9 cellular contexts compared by ENCODE assay signal in the genomic region with DNA sequence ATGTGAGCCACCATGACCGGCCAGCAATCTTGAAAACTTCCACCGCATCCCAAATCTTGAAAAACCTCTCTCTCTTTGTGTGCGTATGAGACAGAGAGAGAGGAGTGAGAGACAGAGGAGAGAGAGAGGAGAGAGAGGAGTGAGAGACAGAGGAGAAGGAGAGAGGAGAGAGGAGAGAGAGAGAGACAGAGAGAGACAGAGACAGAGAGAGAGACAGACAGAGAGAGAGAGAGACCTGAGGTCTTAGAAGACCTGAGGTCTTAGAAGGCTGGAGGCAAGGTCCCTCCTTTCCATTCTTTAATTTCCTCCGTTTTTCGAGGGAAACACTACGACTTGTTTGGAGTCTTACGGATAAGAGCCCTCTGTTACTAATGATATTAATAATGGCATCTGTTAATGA. TPM values are rescaled to one million over a fixed set of nuclear protein-coding genes. Genes with fewer than 3 reads are reported as not detected.
DNase-seq lines count a peak whose midpoint lies in the region; ATAC-seq and TF ChIP-seq lines count a peak whose summit lies in the region.
"Had no signal": no experiment of that assay in that cellular context is flagged by ENCODE, and none has a peak within 500 bp of the region (broad histone marks: within the 10 kb centered on the region; RNA-seq: fewer than 3 reads in every experiment).

No MANE protein-coding gene starts in this region.

- no peaks in the 10 kb centered on the region for H3K36me3 ChIP-seq in right atrium auricular region
- no peaks in the 10 kb centered on the region for H3K36me3 ChIP-seq in stomach

- no peak for TF ChIP-seq EP300 in stomach (IDR thresholded peaks at IDR 0.05)

- H3K9me3 Mint-ChIP-seq in HFFc6: peaks cover 9% of the 10 kb centered on the region
- H3K9me3 Mint-ChIP-seq in activated T-helper 17 cell treated with anti-CD3 and anti-CD28 coated beads, Interleukin-2, amount 50 U/mL, for 72 hours: no peaks in the 10 kb centered on the region

- H3K36me3 Mint-ChIP-seq in HFFc6 (ENCODE audit: low read depth): peaks cover 2% of the 10 kb centered on the region; the same call in 1 of the 2 replicates
- no peaks in the 10 kb centered on the region for H3K36me3 Mint-ChIP-seq in activated T-helper 17 cell treated with anti-CD3 and anti-CD28 coated beads, Interleukin-2, amount 50 U/mL, for 72 hours (ENCODE audit: low read depth)

- H3K4me3 Mint-ChIP-seq in HFFc6: peak overlapping the region; percentile 85
- H3K4me3 Mint-ChIP-seq in activated T-helper 17 cell treated with anti-CD3 and anti-CD28 coated beads, Interleukin-2, amount 50 U/mL, for 72 hours: peak overlapping the region; percentile 47

- POLR2A ChIA-PET in RWPE1 (lab: Yijun Ruan, JAX; ENCODE audit: low non-redundant PET): no interaction called here

- CTCF ChIA-PET in RWPE1 (lab: Yijun Ruan, JAX): interaction anchor here (1.7 kb wide), 1 partner anchor 10 kb away, joined by 8 read pairs; no protein-coding TSS in a partner anchor

- peaks cover 2% of the 10 kb centered on the region for H3K27me3 Mint-ChIP-seq in HFFc6 (ENCODE audit: insufficient read depth)
- H3K27me3 Mint-ChIP-seq in activated T-helper 17 cell treated with anti-CD3 and anti-CD28 coated beads, Interleukin-2, amount 50 U/mL, for 72 hours: peaks cover 2% of the 10 kb centered on the region

- no peak for TF ChIP-seq POLR2A in stomach (IDR thresholded peaks at IDR 0.05)

- peaks cover 23% of the 10 kb centered on the region for H3K4me1 Mint-ChIP-seq in HFFc6 (ENCODE audit: low read depth)
- H3K4me1 Mint-ChIP-seq in activated T-helper 17 cell treated with anti-CD3 and anti-CD28 coated beads, Interleukin-2, amount 50 U/mL, for 72 hours: peaks cover 7% of the 10 kb centered on the region

- no peaks in the 10 kb centered on the region for H3K27me3 ChIP-seq in right atrium auricular region
- H3K27me3 ChIP-seq in stomach: no peaks in the 10 kb centered on the region

- H3K4me3 ChIP-seq in right atrium auricular region: peak overlapping the region; percentile 10 to 39
- H3K4me3 ChIP-seq in stomach: peak overlapping the region; percentile 31 to 35 (median 33)

- no peak for TF ChIP-seq CTCF in HFFc6 (IDR thresholded peaks at IDR 0.05)
- no peak for TF ChIP-seq CTCF in right atrium auricular region (IDR thresholded peaks at IDR 0.05)
- no peak for TF ChIP-seq CTCF in stomach (IDR thresholded peaks at IDR 0.05)
- TF ChIP-seq CTCF in RWPE1 (conservative IDR thresholded peaks at IDR 0.05; ENCODE audit: low read depth): no peak

- no peak for DNase-seq in HFFc6
- DNase-seq in right atrium auricular region (ENCODE audit: low spot score): no peak
- no peak for DNase-seq in stomach
- no peak for DNase-seq in RWPE1 (ENCODE audit: low spot score)
- no peak for DNase-seq in AG08395 (ENCODE audit: low spot score)

- peak overlapping the region; percentile 81 for H3K27ac Mint-ChIP-seq in HFFc6
- H3K27ac Mint-ChIP-seq in activated T-helper 17 cell treated with anti-CD3 and anti-CD28 coated beads, Interleukin-2, amount 50 U/mL, for 72 hours: peak overlapping the region; percentile 75

- 33 to 42% (median 37%) methylated on average over 7 of the region's 7 CpGs for WGBS in stomach, 5 donors

- no peak for ATAC-seq in activated T-helper 17 cell treated with anti-CD3 and anti-CD28 coated beads, Interleukin-2, amount 50 U/mL, for 72 hours (replicated peaks)
- no peak for ATAC-seq in GM19035 (IDR thresholded peaks at IDR 0.05; ENCODE audit: unreplicated experiment)

- peaks cover 0 to 8% of the 10 kb centered on the region in 2 donors for H3K4me1 ChIP-seq in right atrium auricular region
- H3K4me1 ChIP-seq in stomach: peaks cover 0 to 12% (median 7%) of the 10 kb centered on the region in 4 donors

- peak overlapping the region; percentile 38 to 58 for H3K27ac ChIP-seq in right atrium auricular region
- no peak overlapping the region for H3K27ac ChIP-seq in stomach
- no peak overlapping the region for H3K27ac ChIP-seq in RWPE1

- intact Hi-C loops in stomach (cut with DNase I; ENCODE audit: low total_unique reads): no loop called here

- no peaks in the 10 kb centered on the region for H3K9me3 ChIP-seq in right atrium auricular region
- no peaks in the 10 kb centered on the region for H3K9me3 ChIP-seq in stomach

RNA-seq across cellular contexts. Expression of a gene that starts 39.5 kb away (rescaled TPM):
- under 1 TPM in 3 of 6 experiments, not detected in 3; 0.32 to 0.40 (median 0.36) TPM for total RNA-seq in HFFc6 (2021; fragmentation: NEBNext Ultra II Directional; extraction: Animal tissue kit (Norgen Biotek cat#: 25700))
- not detected for total RNA-seq in activated T-helper 17 cell treated with anti-CD3 and anti-CD28 coated beads, Interleukin-2, amount 50 U/mL, for 72 hours
- total RNA-seq in right atrium auricular region (1 to 10 TPM; 1.8 to 2.3 TPM), stomach (not detected)
- polyA plus RNA-seq in stomach: 100 to 1,000 TPM in 1 of 3 donors, not detected in 2; 141 TPM
- total RNA-seq: dermis blood vessel endothelial cell, H1 had no signal

RNA-seq across cellular contexts. Expression of a gene that starts 55.6 kb away (rescaled TPM):
- total RNA-seq in HFFc6 (2021; fragmentation: NEBNext Ultra II Directional; extraction: Animal tissue kit (Norgen Biotek cat#: 25700)): 10 to 100 TPM; 78.9 to 97.5 (median 86.8) TPM
- total RNA-seq in activated T-helper 17 cell treated with anti-CD3 and anti-CD28 coated beads, Interleukin-2, amount 50 U/mL, for 72 hours: 10 to 100 TPM; 91.5 to 97.3 TPM
- total RNA-seq in right atrium auricular region: 100 to 1,000 TPM; 140 to 178 TPM
- total RNA-seq in stomach: 100 to 1,000 TPM in 3 of 5 donors, 10 to 100 TPM in 2; 51.0 to 156 (median 113) TPM
- 10 to 100 TPM; 36.7 to 54.1 (median 46.3) TPM for polyA plus RNA-seq in stomach

Comparison
In these comparisons a context has a peak if more than half of its experiments do, and no peak if none do; other contexts are left out.
1. H3K27ac ChIP-seq: peak in right atrium auricular region (2 of 2); none in stomach (0 of 5) and RWPE1 (single experiment).